Comparison of ENCODE assay signal across 8 cellular contexts in genomic region chr6:79421707-79422484, GRCh38.
DNase-seq lines count a peak whose midpoint lies in the region; ATAC-seq and TF ChIP-seq lines count a peak whose summit lies in the region.

No MANE protein-coding gene starts in this region.

- H3K9me3 ChIP-seq in OCI-LY7 (ENCODE audit: low read length), result no peaks in the 10 kb centered on the region

- no peak for TF ChIP-seq CTCF in nephron (IDR thresholded peaks at IDR 0.05; ENCODE audit: unreplicated experiment in 3 of 3)
- no peak for TF ChIP-seq CTCF in OCI-LY7 (conservative IDR thresholded peaks at IDR 0.05; ENCODE audit: low read length)

- H2AFZ ChIP-seq in OCI-LY7 (ENCODE audit: low read length), result no peak overlapping the region

- intact Hi-C loops in sciatic nerve (cut with DNase I), result no loop called here
- intact Hi-C loops in OCI-LY7 (cut with micrococcal nuclease; ENCODE audit: unreplicated experiment), result no loop called here

- H3K9me2 ChIP-seq in OCI-LY7 (ENCODE audit: insufficient read depth, low read length), result no peaks in the 10 kb centered on the region

- no peaks in the 10 kb centered on the region for H3K4me1 ChIP-seq in OCI-LY7 (ENCODE audit: insufficient read depth, low read length, poor library complexity, severe bottlenecking)

- no peaks in the 10 kb centered on the region for H3K9me3 Mint-ChIP-seq in nephron

- H3K79me2 ChIP-seq in OCI-LY7 (ENCODE audit: insufficient read depth, low read depth, low read length), result no peaks in the 10 kb centered on the region

- H3K36me3 ChIP-seq in OCI-LY7 (ENCODE audit: insufficient read depth, low read length), result no peaks in the 10 kb centered on the region

- H3K27ac Mint-ChIP-seq in nephron, result peak overlapping the region; percentile 12 to 82 (median 63)

- H3K4me2 ChIP-seq in OCI-LY7 (ENCODE audit: low read length), result no peak overlapping the region

- H3K4me1 Mint-ChIP-seq in nephron, result peaks cover 33% of the 10 kb centered on the region

- ATAC-seq in HG02642 (IDR thresholded peaks at IDR 0.05; ENCODE audit: poor library complexity, unreplicated experiment) (peak; percentile 78), sciatic nerve (no peak)

- no TSS peak for BruUV-seq in OCI-LY7 (replicated peaks; lab: Mats Ljungman, UMichigan)

- CTCF ChIA-PET in OCI-LY7 (lab: Charles Lee; ENCODE audit: unreplicated experiment), result no interaction called here

- DNase-seq in ELR (ENCODE audit: low read depth) (peak; percentile 60), NCI-H2081 (lab: John Stamatoyannopoulos, UW) (peak; percentile 82 to 94), cerebellar cortex (ENCODE audit: low spot score) (peak; percentile 87), sciatic nerve (ENCODE audit: low spot score) (no peak), OCI-LY7 (ENCODE audit: low spot score) (no peak)
- no peak for DNase-seq in activated CD4-positive, alpha-beta T cell treated with anti-CD3 and anti-CD28 coated beads for 1 hour

- peaks cover 4% of the 10 kb centered on the region for H3K27me3 Mint-ChIP-seq in nephron (ENCODE audit: low read depth)

- no peak overlapping the region for H3K27ac ChIP-seq in OCI-LY7 (ENCODE audit: low read depth, low read length, poor library complexity, severe bottlenecking)

- peak overlapping the region in 2 of 3 experiments; percentile 66 to 69 for H3K4me3 Mint-ChIP-seq in nephron

- no peak overlapping the region for H3K4me3 ChIP-seq in OCI-LY7 (ENCODE audit: low read depth, low read length, poor library complexity, severe bottlenecking)

- POLR2A ChIA-PET in OCI-LY7 (lab: Charles Lee), result no interaction called here

- H3K36me3 Mint-ChIP-seq in nephron (ENCODE audit: low read depth), result no peaks in the 10 kb centered on the region

- no peaks in the 10 kb centered on the region for H4K20me1 ChIP-seq in OCI-LY7 (ENCODE audit: insufficient read depth, low read length)

Comparison
In these comparisons a context has a peak if more than half of its experiments do, and no peak if none do; other contexts are left out.
1. DNase-seq: peak in ELR (single experiment), NCI-H2081 (2 of 2) and cerebellar cortex (single experiment); none in activated CD4-positive, alpha-beta T cell treated with anti-CD3 and anti-CD28 coated beads for 1 hour (single experiment), sciatic nerve (single experiment) and OCI-LY7 (single experiment).